12 cellular contexts compared by ENCODE assay signal in the genomic region with DNA sequence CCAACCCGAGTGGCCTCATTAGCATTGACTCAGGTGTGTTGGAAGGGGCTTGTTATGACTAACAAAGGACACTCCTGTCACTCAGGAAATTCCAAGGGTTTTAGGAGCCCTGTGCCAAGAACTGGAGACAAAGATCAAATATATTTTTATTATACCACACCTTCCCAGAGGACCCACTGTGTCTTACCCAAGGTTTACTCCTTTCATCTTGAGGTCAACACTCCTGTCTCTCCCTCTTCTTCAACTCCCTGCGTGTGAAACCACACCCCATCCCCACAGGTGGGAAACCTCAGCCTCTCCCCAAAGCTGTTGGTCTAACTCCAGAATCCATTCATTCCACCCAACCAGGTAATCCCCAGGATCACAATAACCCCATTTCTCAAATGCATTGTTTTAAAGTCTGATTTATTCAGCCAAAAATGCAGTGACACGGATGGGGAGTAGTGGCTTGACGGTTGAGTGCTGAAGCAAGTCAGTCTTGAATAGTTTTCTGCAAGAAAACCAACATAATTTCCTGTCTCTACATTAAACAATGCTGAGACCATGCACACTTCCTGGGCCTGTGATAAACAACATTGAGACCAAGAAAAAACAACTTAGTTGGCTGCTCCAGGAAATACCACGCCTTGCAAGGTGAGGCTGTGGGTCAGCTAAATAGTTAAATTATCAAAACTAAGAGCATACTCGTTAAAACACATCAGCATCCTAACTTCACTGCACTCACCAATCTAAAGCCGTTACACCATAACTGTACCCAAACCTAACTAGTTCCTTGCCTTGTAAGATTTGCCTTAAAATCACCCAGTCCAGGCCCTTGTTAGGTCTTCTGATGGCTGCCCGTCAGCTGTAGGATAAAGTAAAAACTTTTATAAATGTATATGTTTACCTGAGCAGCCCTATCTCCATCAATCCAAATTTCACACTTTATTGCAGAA. TPM values are rescaled to one million over a fixed set of nuclear protein-coding genes. Genes with fewer than 3 reads are reported as not detected.
DNase-seq lines count a peak whose midpoint lies in the region; ATAC-seq lines count a peak whose summit lies in the region.
"Had no signal": no experiment of that assay in that cellular context is flagged by ENCODE, and none has a peak within 500 bp of the region (broad histone marks: within the 10 kb centered on the region; RNA-seq: fewer than 3 reads in every experiment).

No MANE protein-coding gene starts in this region.

- no peaks in the 10 kb centered on the region for H3K9me3 ChIP-seq in CD4-positive, CD25-positive, alpha-beta regulatory T cell (ENCODE audit: control insufficient read depth in 2 of 2, low read length in 2 of 2)
- peaks cover 7% of the 10 kb centered on the region for H3K9me3 ChIP-seq in T-helper 17 cell (ENCODE audit: control insufficient read depth, low read length, poor library complexity, severe bottlenecking)

- peak overlapping the region; percentile 65 for H3K27ac ChIP-seq in CD4-positive, CD25-positive, alpha-beta regulatory T cell (ENCODE audit: insufficient read depth, low read length, poor library complexity, severe bottlenecking)
- H3K27ac ChIP-seq: brain microvascular endothelial cell had no signal

- ATAC-seq in CD4-positive, CD25-positive, alpha-beta regulatory T cell (ENCODE audit: low read depth in 2 of 2): peak; percentile 87 to 93
- peak; percentile 84 for ATAC-seq in GM21447 (IDR thresholded peaks at IDR 0.05; ENCODE audit: unreplicated experiment)
- ATAC-seq in T-helper 17 cell: peak; percentile 90
- ATAC-seq in GM19328 (IDR thresholded peaks at IDR 0.05; ENCODE audit: unreplicated experiment): no peak

- no peaks in the 10 kb centered on the region for H3K36me3 ChIP-seq in CD4-positive, CD25-positive, alpha-beta regulatory T cell (ENCODE audit: control insufficient read depth, insufficient read depth, low read length)
- H3K36me3 ChIP-seq: brain microvascular endothelial cell had no signal

- peaks cover 0 to 8% (median 3%) of the 10 kb centered on the region in 7 donors for H3K9me3 Mint-ChIP-seq in CD4-positive, CD25-positive, alpha-beta regulatory T cell
- H3K9me3 Mint-ChIP-seq in immature natural killer cell: no peaks in the 10 kb centered on the region

- peak overlapping the region; percentile 74 for H3K4me3 ChIP-seq in CD4-positive, CD25-positive, alpha-beta regulatory T cell (ENCODE audit: low read depth, low read length)

- H3K36me3 Mint-ChIP-seq in CD4-positive, CD25-positive, alpha-beta regulatory T cell: peaks cover 4% of the 10 kb centered on the region
- H3K36me3 Mint-ChIP-seq in T-helper 17 cell (ENCODE audit: low read depth) (no peaks in the 10 kb centered on the region), immature natural killer cell (peaks cover 0 to 9% (median 3%) of the 10 kb centered on the region in 3 donors)

- peak overlapping the region; percentile 73 to 87 (median 78) for H3K4me3 Mint-ChIP-seq in CD4-positive, CD25-positive, alpha-beta regulatory T cell
- peak overlapping the region; percentile 89 for H3K4me3 Mint-ChIP-seq in T-helper 17 cell
- H3K4me3 Mint-ChIP-seq in immature natural killer cell: peak overlapping the region; percentile 84 to 90 (median 86)

- peaks cover 34% of the 10 kb centered on the region for H3K4me1 ChIP-seq in CD4-positive, CD25-positive, alpha-beta regulatory T cell (ENCODE audit: control insufficient read depth, insufficient read depth, low read length, poor library complexity, severe bottlenecking)

- peak in 2 of 3 donors; percentile 43 to 79 for DNase-seq in CD4-positive, CD25-positive, alpha-beta regulatory T cell
- no peak for DNase-seq in T-helper 17 cell
- peak; percentile 16 to 35 (median 33) for DNase-seq in immature natural killer cell
- DNase-seq in GOT3 (lab: John Stamatoyannopoulos, UW): no peak
- no peak for DNase-seq in SHP77 (lab: John Stamatoyannopoulos, UW)
- DNase-seq in DMS153 (lab: John Stamatoyannopoulos, UW): no peak
- DNase-seq: brain microvascular endothelial cell; Calu3; NCI-H1105 treated with DMSO at 0.1 percent for 48 hours; stimulated activated CD4-positive, alpha-beta T cell treated with anti-CD3 and anti-CD28 coated beads, Interleukin-4, amount 100 ng/mL, for 4 hours had no signal

- H3K27me3 Mint-ChIP-seq in CD4-positive, CD25-positive, alpha-beta regulatory T cell: peaks cover 11% of the 10 kb centered on the region
- H3K27me3 Mint-ChIP-seq in T-helper 17 cell (no peaks in the 10 kb centered on the region), immature natural killer cell (ENCODE audit: low read depth in 3 of 3) (peaks cover 2% of the 10 kb centered on the region in 3 donors)

- H3K27me3 ChIP-seq in CD4-positive, CD25-positive, alpha-beta regulatory T cell (ENCODE audit: control insufficient read depth, insufficient read depth, low read length): no peaks in the 10 kb centered on the region
- H3K27me3 ChIP-seq: brain microvascular endothelial cell had no signal

- H3K4me1 Mint-ChIP-seq in CD4-positive, CD25-positive, alpha-beta regulatory T cell: peaks cover 21 to 52% (median 36%) of the 10 kb centered on the region in 4 donors
- H3K4me1 Mint-ChIP-seq in T-helper 17 cell: peaks cover 35% of the 10 kb centered on the region
- peaks cover 41 to 57% of the 10 kb centered on the region in 2 donors for H3K4me1 Mint-ChIP-seq in immature natural killer cell

- H3K27ac Mint-ChIP-seq in CD4-positive, CD25-positive, alpha-beta regulatory T cell: peak overlapping the region; percentile 96 to 100 (median 98)
- H3K27ac Mint-ChIP-seq in T-helper 17 cell (peak overlapping the region; percentile 94), immature natural killer cell (peak overlapping the region; percentile 92 to 99 (median 94))

RNA-seq across cellular contexts. Expression of a gene that starts 38.5 kb away (rescaled TPM):
- total RNA-seq in CD4-positive, CD25-positive, alpha-beta regulatory T cell: 0.79 TPM
- polyA plus RNA-seq in CD4-positive, CD25-positive, alpha-beta regulatory T cell: 1 to 10 TPM in 1 of 4 donors, under 1 TPM in 3; 0.45 to 1.2 (median 0.87) TPM
- 1 to 10 TPM; 4.8 to 7.3 TPM for total RNA-seq in T-helper 17 cell
- polyA plus RNA-seq in immature natural killer cell: 1 to 10 TPM in 1 of 3 donors, under 1 TPM in 2; 0.22 to 1.1 (median 0.74) TPM
- total RNA-seq: Calu3 had no signal

Comparison
In these comparisons a context has a peak if more than half of its experiments do, and no peak if none do; other contexts are left out.
1. DNase-seq: peak in CD4-positive, CD25-positive, alpha-beta regulatory T cell (2 of 3) and immature natural killer cell (3 of 3); none in T-helper 17 cell (0 of 3), GOT3 (single experiment), SHP77 (0 of 2) and DMS153 (single experiment).
2. Peak in every context shown above with its lines, with median percentiles within 50 percentile points of each other: H3K27ac Mint-ChIP-seq and H3K4me3 Mint-ChIP-seq.